Comparison of ENCODE assay signal across 8 cellular contexts in genomic region chr12:121128908-121129704, GRCh38. TPM values are rescaled to one million over a fixed set of nuclear protein-coding genes. Genes with fewer than 3 reads are reported as not detected.
DNase-seq lines count a peak whose midpoint lies in the region; ATAC-seq and TF ChIP-seq lines count a peak whose summit lies in the region.

No MANE protein-coding gene starts in this region.

- H3K9me3 ChIP-seq in gastrocnemius medialis, result no peaks in the 10 kb centered on the region

- in situ Hi-C loops in gastrocnemius medialis (cut with MboI; ENCODE audit: low sequenced_read_pairs in 4 of 4), result no loop called here

- TF ChIP-seq POLR2A in gastrocnemius medialis (IDR thresholded peaks at IDR 0.05), result no peak

- H3K4me3 ChIP-seq in gastrocnemius medialis, result peak overlapping the region in 3 of 4 donors; percentile 33 to 53 (median 41)

- ATAC-seq in HG03045 (IDR thresholded peaks at IDR 0.05; ENCODE audit: unreplicated experiment) (peak; percentile 75), Right ventricle myocardium superior (ENCODE audit: poor library complexity) (peak; percentile 79), gastrocnemius medialis (peak; percentile 77 to 85)

- H3K27ac ChIP-seq in gastrocnemius medialis, result peak overlapping the region in 2 of 4 donors; percentile 39 to 44

- H3K36me3 ChIP-seq in gastrocnemius medialis, result no peaks in the 10 kb centered on the region

- intact Hi-C loops in Right ventricle myocardium superior (cut with DNase I), result no loop called here
- intact Hi-C loops in gastrocnemius medialis (cut with DNase I; ENCODE audit: low total_unique reads), result loop anchor here (5.0 kb wide), 1 partner anchor 83 kb away; the partner anchor contains the start of gene P2RX4

- no peak for TF ChIP-seq CTCF in gastrocnemius medialis (IDR thresholded peaks at IDR 0.05 in 4 of 5, conservative IDR thresholded peaks at IDR 0.05 in 1 of 5)

- peak; percentile 67 for DNase-seq in activated gamma-delta T cell treated with Interleukin-2 at 50 U/mL for 16 hours
- no peak for DNase-seq in activated gamma-delta T cell (lab: John Stamatoyannopoulos, UW)
- DNase-seq in SHP77 (lab: John Stamatoyannopoulos, UW), result peak; percentile 50 to 61
- peak; percentile 35 to 63 (median 53) for DNase-seq in activated naive CD4-positive, alpha-beta T cell (lab: John Stamatoyannopoulos, UW)
- peak; percentile 89 for DNase-seq in Right ventricle myocardium superior
- DNase-seq in gastrocnemius medialis, result peak; percentile 31 to 67
- DNase-seq in NCI-H526 treated with DMSO at 0.1 percent for 48 hours (lab: John Stamatoyannopoulos, UW), result no peak

- no peaks in the 10 kb centered on the region for H3K27me3 ChIP-seq in gastrocnemius medialis

- H3K4me1 ChIP-seq in gastrocnemius medialis, result peaks cover 4 to 8% of the 10 kb centered on the region in 2 donors

RNA-seq across cellular contexts. Expression of gene P2RX7, which starts 3.6 kb away (rescaled TPM):
- total RNA-seq in Right ventricle myocardium superior (1.7 TPM), gastrocnemius medialis (under 1 TPM in 3 of 4 donors, not detected in 1; 0.35 to 0.46 (median 0.41) TPM)

Comparison
In these comparisons a context has a peak if more than half of its experiments do, and no peak if none do; other contexts are left out.
1. DNase-seq: peak in activated gamma-delta T cell treated with Interleukin-2 at 50 U/mL for 16 hours (single experiment), SHP77 (2 of 2), activated naive CD4-positive, alpha-beta T cell (4 of 4), Right ventricle myocardium superior (single experiment) and gastrocnemius medialis (2 of 2); none in activated gamma-delta T cell (single experiment) and NCI-H526 treated with DMSO at 0.1 percent for 48 hours (single experiment).
2. Peak in every context shown above with its lines, with median percentiles within 50 percentile points of each other: ATAC-seq.